8 cellular contexts compared by ENCODE assay signal in the genomic region with DNA sequence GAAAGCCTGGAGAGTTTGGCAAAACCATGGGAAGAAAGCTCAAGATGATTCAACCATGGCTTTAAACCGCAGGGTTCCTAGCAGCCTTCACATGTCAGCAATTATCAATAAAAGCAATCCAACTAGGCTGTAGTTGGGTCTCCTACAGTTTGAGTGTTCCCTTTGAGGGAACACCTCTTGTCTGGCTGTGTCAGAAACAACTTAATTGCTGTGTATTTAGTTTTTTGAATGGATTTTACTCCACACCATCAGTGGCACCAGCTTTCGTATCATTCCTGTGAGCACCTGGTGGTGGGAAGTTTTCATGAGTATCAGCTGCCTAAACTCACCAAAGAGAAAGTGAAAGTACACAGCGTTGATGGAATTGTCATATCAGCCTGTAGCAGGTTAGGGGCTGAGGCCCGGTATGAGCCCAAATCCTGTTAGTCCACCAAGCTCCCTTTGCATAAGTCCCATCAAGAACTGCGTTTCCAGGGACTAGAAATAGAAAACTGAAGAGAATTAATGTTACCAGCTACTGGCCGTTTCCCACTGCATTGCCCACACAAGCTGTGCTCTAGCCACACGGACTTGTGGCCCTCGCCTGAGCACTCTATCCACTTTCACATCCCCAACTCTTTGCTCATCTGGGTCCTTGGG. TPM values are rescaled to one million over a fixed set of nuclear protein-coding genes. Genes with fewer than 3 reads are reported as not detected.
A peak's percentile ranks its signal among the peaks of the same experiment; 100 is the strongest.
DNase-seq lines count a peak whose midpoint lies in the region; ATAC-seq and TF ChIP-seq lines count a peak whose summit lies in the region.

No MANE protein-coding gene starts in this region.

- H3K27ac ChIP-seq in cardiac muscle cell (peak overlapping the region; percentile 84), left lung (peak overlapping the region in 1 of 2 donors; percentile 31), urinary bladder (ENCODE audit: low read depth) (no peak overlapping the region)

- H3K4me1 Mint-ChIP-seq in activated T-helper 2 cell treated with anti-CD3 and anti-CD28 coated beads, Interferon-gamma antibody, Interleukin-2, Interleukin-4, amounts not matched to agents 10 μg/mL and 5 μg/mL and 100 μg/mL, durations not matched to agents 14 hours and 24 hours and 36 hours (ENCODE audit: low read depth) = peaks cover 62% of the 10 kb centered on the region
- H3K4me1 Mint-ChIP-seq in type B pancreatic cell (ENCODE audit: unreplicated experiment) = peaks cover 19% of the 10 kb centered on the region

- H3K27me3 ChIP-seq in cardiac muscle cell (no peaks in the 10 kb centered on the region), left lung (no peaks in the 10 kb centered on the region)

- H3K4me1 ChIP-seq in cardiac muscle cell (ENCODE audit: low read depth) = peaks cover 21% of the 10 kb centered on the region
- H3K4me1 ChIP-seq in left lung = peaks cover 0 to 24% of the 10 kb centered on the region in 2 donors
- H3K4me1 ChIP-seq in urinary bladder (ENCODE audit: insufficient read depth) = no peaks in the 10 kb centered on the region

- no peak overlapping the region for H3K4me3 ChIP-seq in cardiac muscle cell
- peak overlapping the region; percentile 1 to 31 for H3K4me3 ChIP-seq in left lung
- peak overlapping the region; percentile 22 for H3K4me3 ChIP-seq in urinary bladder (ENCODE audit: low read depth, low read length)

- ATAC-seq in Right ventricle myocardium inferior (no peak), HG02870 (IDR thresholded peaks at IDR 0.05; ENCODE audit: unreplicated experiment) (peak; percentile 52), left lung (peak; percentile 74)

- H3K4me3 Mint-ChIP-seq in activated T-helper 2 cell treated with anti-CD3 and anti-CD28 coated beads, Interferon-gamma antibody, Interleukin-2, Interleukin-4, amounts not matched to agents 10 μg/mL and 5 μg/mL and 100 μg/mL, durations not matched to agents 14 hours and 24 hours and 36 hours (ENCODE audit: low read depth) = peak overlapping the region; percentile 67
- no peak overlapping the region for H3K4me3 Mint-ChIP-seq in type B pancreatic cell

- H3K36me3 ChIP-seq in cardiac muscle cell (no peaks in the 10 kb centered on the region), left lung (no peaks in the 10 kb centered on the region), urinary bladder (ENCODE audit: insufficient read depth) (no peaks in the 10 kb centered on the region)

- H3K27ac Mint-ChIP-seq in activated T-helper 2 cell treated with anti-CD3 and anti-CD28 coated beads, Interferon-gamma antibody, Interleukin-2, Interleukin-4, amounts not matched to agents 10 μg/mL and 5 μg/mL and 100 μg/mL, durations not matched to agents 14 hours and 24 hours and 36 hours = peak overlapping the region; percentile 70
- H3K27ac Mint-ChIP-seq in type B pancreatic cell = no peak overlapping the region

- peaks cover 3% of the 10 kb centered on the region for H3K36me3 Mint-ChIP-seq in activated T-helper 2 cell treated with anti-CD3 and anti-CD28 coated beads, Interferon-gamma antibody, Interleukin-2, Interleukin-4, amounts not matched to agents 10 μg/mL and 5 μg/mL and 100 μg/mL, durations not matched to agents 14 hours and 24 hours and 36 hours (ENCODE audit: low read depth)
- H3K36me3 Mint-ChIP-seq in type B pancreatic cell = no peaks in the 10 kb centered on the region

- intact Hi-C loops in Right ventricle myocardium inferior (cut with DNase I) = no loop called here
- intact Hi-C loops in activated T-helper 2 cell treated with anti-CD3 and anti-CD28 coated beads, Interferon-gamma antibody, Interleukin-2, Interleukin-4, amounts not matched to agents 10 μg/mL and 5 μg/mL and 100 μg/mL, durations not matched to agents 14 hours and 24 hours and 36 hours (cut with micrococcal nuclease) = no loop called here
- intact Hi-C loops in left lung (cut with DNase I) = loop anchor here in 1 of 2 donors (5.0 kb wide), 1 partner anchor 81 kb away; no protein-coding TSS in a partner anchor

- H3K9me3 ChIP-seq in cardiac muscle cell (ENCODE audit: low read depth) (no peaks in the 10 kb centered on the region), left lung (no peaks in the 10 kb centered on the region)

- H3K27me3 Mint-ChIP-seq in activated T-helper 2 cell treated with anti-CD3 and anti-CD28 coated beads, Interferon-gamma antibody, Interleukin-2, Interleukin-4, amounts not matched to agents 10 μg/mL and 5 μg/mL and 100 μg/mL, durations not matched to agents 14 hours and 24 hours and 36 hours (ENCODE audit: low read depth) = peaks cover 5% of the 10 kb centered on the region
- peaks cover 12% of the 10 kb centered on the region for H3K27me3 Mint-ChIP-seq in type B pancreatic cell

- peaks cover 3% of the 10 kb centered on the region for H3K9me3 Mint-ChIP-seq in activated T-helper 2 cell treated with anti-CD3 and anti-CD28 coated beads, Interferon-gamma antibody, Interleukin-2, Interleukin-4, amounts not matched to agents 10 μg/mL and 5 μg/mL and 100 μg/mL, durations not matched to agents 14 hours and 24 hours and 36 hours
- peaks cover 4% of the 10 kb centered on the region for H3K9me3 Mint-ChIP-seq in type B pancreatic cell

- WGBS in urinary bladder = 79% methylated on average over 8 of the region's 8 CpGs

- DNase-seq in cardiac muscle cell (ENCODE audit: low read depth in 1 of 2, low spot score in 1 of 2) (no peak), Right ventricle myocardium inferior (ENCODE audit: missing footprints) (no peak), NOMO-1 (lab: John Stamatoyannopoulos, UW; ENCODE audit: unreplicated experiment in 2 of 2) (peak; percentile 63 to 64), left lung (no peak), type B pancreatic cell (ENCODE audit: extremely low spot score, unreplicated experiment) (no peak)
- peak; percentile 34 for DNase-seq in activated T-helper 2 cell treated with anti-CD3 and anti-CD28 coated beads, Interferon-gamma antibody, Interleukin-2, Interleukin-4, amounts not matched to agents 10 μg/mL and 5 μg/mL and 100 μg/mL, durations not matched to agents 14 hours and 24 hours and 36 hours (ENCODE audit: low spot score)

- TF ChIP-seq CTCF in cardiac muscle cell (IDR thresholded peaks at IDR 0.05; ENCODE audit: low read depth, low read length) (no peak), left lung (IDR thresholded peaks at IDR 0.05) (peak; percentile 7 to 8), type B pancreatic cell (conservative IDR thresholded peaks at IDR 0.05) (no peak)

RNA-seq across cellular contexts. Expression of a gene that starts 10.9 kb away (rescaled TPM):
- total RNA-seq in cardiac muscle cell = not detected in 2 replicates
- not detected in 2 replicates for polyA plus RNA-seq in cardiac muscle cell
- not detected for total RNA-seq in Right ventricle myocardium inferior
- total RNA-seq in activated T-helper 2 cell treated with anti-CD3 and anti-CD28 coated beads, Interferon-gamma antibody, Interleukin-2, Interleukin-4, amounts not matched to agents 10 μg/mL and 5 μg/mL and 100 μg/mL, durations not matched to agents 14 hours and 24 hours and 36 hours = 0.27 and 0.30 TPM in 2 replicates
- not detected for total RNA-seq in left lung
- not detected for total RNA-seq in urinary bladder
- 0.10 TPM for polyA plus RNA-seq in urinary bladder
- not detected in 2 replicates for total RNA-seq in type B pancreatic cell (ENCODE audit: low replicate concordance)

RNA-seq across cellular contexts. Expression of a gene that starts 16.9 kb away (rescaled TPM):
- total RNA-seq in cardiac muscle cell = not detected in 2 replicates
- not detected in 2 replicates for polyA plus RNA-seq in cardiac muscle cell
- not detected for total RNA-seq in Right ventricle myocardium inferior
- total RNA-seq in activated T-helper 2 cell treated with anti-CD3 and anti-CD28 coated beads, Interferon-gamma antibody, Interleukin-2, Interleukin-4, amounts not matched to agents 10 μg/mL and 5 μg/mL and 100 μg/mL, durations not matched to agents 14 hours and 24 hours and 36 hours = 0.80 TPM in 1 of 2 replicates, not detected in the other
- not detected for total RNA-seq in left lung
- not detected for total RNA-seq in urinary bladder
- polyA plus RNA-seq in urinary bladder = not detected
- total RNA-seq in type B pancreatic cell (ENCODE audit: low replicate concordance) = not detected in 2 replicates

Comparison
In these comparisons a context has a peak if more than half of its experiments do, and no peak if none do; other contexts are left out.
1. DNase-seq: peak in NOMO-1 (2 of 2) and activated T-helper 2 cell treated with anti-CD3 and anti-CD28 coated beads, Interferon-gamma antibody, Interleukin-2, Interleukin-4, amounts not matched to agents 10 μg/mL and 5 μg/mL and 100 μg/mL, durations not matched to agents 14 hours and 24 hours and 36 hours (single experiment); none in cardiac muscle cell (0 of 2), Right ventricle myocardium inferior (single experiment), left lung (0 of 2) and type B pancreatic cell (single experiment).
2. CTCF ChIP-seq: peak in left lung (2 of 2); none in cardiac muscle cell (single experiment) and type B pancreatic cell (single experiment).